Comparison of ENCODE assay signal across 28 cellular contexts in genomic region chr10:59372543-59372942, GRCh38. TPM values are rescaled to one million over a fixed set of nuclear protein-coding genes. Genes with fewer than 3 reads are reported as not detected.
DNase-seq lines count a peak whose midpoint lies in the region; ATAC-seq and TF ChIP-seq lines count a peak whose summit lies in the region.
"Had no signal": no experiment of that assay in that cellular context is flagged by ENCODE, and none has a peak within 500 bp of the region (broad histone marks: within the 10 kb centered on the region; RNA-seq: fewer than 3 reads in every experiment).

No MANE protein-coding gene starts in this region.

- no peak for ATAC-seq in Right ventricle myocardium superior (ENCODE audit: poor library complexity)
- ATAC-seq in thoracic aorta (ENCODE audit: insufficient number of reproducible peaks, low FRiP score, low read depth) = no peak
- no peak for ATAC-seq in GM18907 (IDR thresholded peaks at IDR 0.05; ENCODE audit: unreplicated experiment)
- ATAC-seq: activated CD4-positive, alpha-beta T cell treated with anti-CD3 and anti-CD28 coated beads for 36 hours; activated CD8-positive, alpha-beta T cell treated with anti-CD3 and anti-CD28 coated beads, Interleukin-2, amount 10 ng/mL, durations not matched to agents 7 days and 5 days; HCT116; stimulated activated memory B cell treated with anti-CD40 and anti-IgM and Interleukin-4, amounts not matched to agents 10 μg/mL and 1 μg/mL and 100 μg/mL, for 72 hours had no signal

- H3K36me3 ChIP-seq in cardiac muscle cell = no peaks in the 10 kb centered on the region
- no peaks in the 10 kb centered on the region for H3K36me3 ChIP-seq in brain microvascular endothelial cell (replicated peaks)
- H3K36me3 ChIP-seq in thoracic aorta = no peaks in the 10 kb centered on the region
- H3K36me3 ChIP-seq: neutrophil, prostate gland had no signal

- DNase-seq in cardiac muscle cell (ENCODE audit: low read depth in 1 of 2, low spot score in 1 of 2) = peak in 1 of 2 donors; percentile 57
- no peak for DNase-seq in Right ventricle myocardium superior
- peak; percentile 51 for DNase-seq in brain microvascular endothelial cell
- DNase-seq in hepatic stellate cell (ENCODE audit: low spot score) = peak; percentile 33
- no peak for DNase-seq in thoracic aorta (ENCODE audit: low spot score)
- no peak for DNase-seq in activated CD8-positive, alpha-beta memory T cell treated with anti-CD3 and anti-CD28 coated beads for 24 hours
- DNase-seq in activated T-cell treated with anti-CD3 and anti-CD28 coated beads, Interleukin-2, amount 50 U/mL, for 48 hours = no peak
- DNase-seq: activated CD4-positive, alpha-beta T cell treated with anti-CD3 and anti-CD28 coated beads for 36 hours; activated CD8-positive, alpha-beta T cell treated with anti-CD3 and anti-CD28 coated beads, Interleukin-2, amount 10 ng/mL, durations not matched to agents 7 days and 5 days; activated effector memory CD4-positive, alpha-beta T cell treated with Interleukin-2 at 50 U/mL for 16 hours; AML-193; anterior cingulate cortex; Calu3; CD4-positive, CD25-positive, alpha-beta regulatory T cell; DMS79; glutamatergic neuron; MV-4-11; naive B cell; NCI-H1436 treated with DMSO at 0.1 percent for 48 hours; NCI-H2081 treated with DMSO at 0.1 percent for 48 hours; SHP77 treated with DMSO at 0.1 percent for 48 hours; T-helper 9 cell had no signal

- in situ Hi-C loops in brain microvascular endothelial cell (cut with HindIII; ENCODE audit: low pct_ligation_motif_present, low sequenced_read_pairs) = loop anchor here (25.0 kb wide), 1 partner anchor 110 kb away; no protein-coding TSS in a partner anchor

- H3K9me3 ChIP-seq in cardiac muscle cell (ENCODE audit: low read depth) (no peaks in the 10 kb centered on the region), thoracic aorta (no peaks in the 10 kb centered on the region)
- H3K9me3 ChIP-seq: neutrophil, prostate gland had no signal

- H3K27me3 ChIP-seq in cardiac muscle cell (no peaks in the 10 kb centered on the region), brain microvascular endothelial cell (replicated peaks) (no peaks in the 10 kb centered on the region), thoracic aorta (replicated peaks; ENCODE audit: insufficient read depth) (no peaks in the 10 kb centered on the region)
- H3K27me3 ChIP-seq: neutrophil had no signal

- H3K4me3 ChIP-seq in cardiac muscle cell (no peak overlapping the region), brain microvascular endothelial cell (ENCODE audit: low read depth, low read length) (no peak overlapping the region), thoracic aorta (no peak overlapping the region)
- H3K4me3 ChIP-seq: prostate gland had no signal

- H3K4me1 ChIP-seq in cardiac muscle cell (ENCODE audit: low read depth) (peaks cover 19% of the 10 kb centered on the region), thoracic aorta (ENCODE audit: control insufficient read depth in 1 of 2, low read depth in 2 of 2) (peaks cover 9 to 35% of the 10 kb centered on the region in 2 donors)
- H3K4me1 ChIP-seq: prostate gland had no signal

- no peak for TF ChIP-seq CTCF in cardiac muscle cell (IDR thresholded peaks at IDR 0.05; ENCODE audit: low read depth, low read length)
- TF ChIP-seq CTCF in brain microvascular endothelial cell (IDR thresholded peaks at IDR 0.05; ENCODE audit: low read depth, low read length, missing control alignments) = no peak
- no peak for TF ChIP-seq CTCF in thoracic aorta (IDR thresholded peaks at IDR 0.05)

- intact Hi-C loops in Right ventricle myocardium superior (cut with DNase I) = no loop called here

- H3K27ac ChIP-seq in cardiac muscle cell (peak overlapping the region; percentile 24), brain microvascular endothelial cell (peak overlapping the region; percentile 75), thoracic aorta (peak overlapping the region; percentile 47 to 51)
- H3K27ac ChIP-seq: 22Rv1, neutrophil, prostate gland had no signal

RNA-seq across cellular contexts. Expression of gene FAM13C, which starts 10.2 kb away (rescaled TPM):
- total RNA-seq in cardiac muscle cell = 11.2 and 13.4 TPM in 2 replicates
- polyA plus RNA-seq in cardiac muscle cell = 7.2 and 13.5 TPM in 2 replicates
- 5.9 TPM for total RNA-seq in Right ventricle myocardium superior
- total RNA-seq in thoracic aorta = 10 to 100 TPM; 20.4 to 30.9 TPM
- total RNA-seq: activated CD8-positive, alpha-beta T cell treated with anti-CD3 and anti-CD28 coated beads, Interleukin-2, amount 10 ng/mL, durations not matched to agents 7 days and 5 days; Calu3; CD4-positive, CD25-positive, alpha-beta regulatory T cell had no signal
- polyA plus RNA-seq: CD4-positive, CD25-positive, alpha-beta regulatory T cell had no signal

Comparison
In these comparisons a context has a peak if more than half of its experiments do, and no peak if none do; other contexts are left out.
1. DNase-seq: peak in brain microvascular endothelial cell (single experiment) and hepatic stellate cell (single experiment); none in Right ventricle myocardium superior (single experiment), thoracic aorta (single experiment), activated CD8-positive, alpha-beta memory T cell treated with anti-CD3 and anti-CD28 coated beads for 24 hours (single experiment) and activated T-cell treated with anti-CD3 and anti-CD28 coated beads, Interleukin-2, amount 50 U/mL, for 48 hours (0 of 2).
2. H3K27ac ChIP-seq: peak in every context shown above with its lines; median percentile 75 in brain microvascular endothelial cell; 49 in thoracic aorta; 24 in cardiac muscle cell.